10 cellular contexts compared by ENCODE assay signal in genomic region chr5:169629847-169630548, GRCh38. TPM values are rescaled to one million over a fixed set of nuclear protein-coding genes. Genes with fewer than 3 reads are reported as not detected.
DNase-seq lines count a peak whose midpoint lies in the region; ATAC-seq, FAIRE-seq and TF ChIP-seq lines count a peak whose summit lies in the region.
"Had no signal": no experiment of that assay in that cellular context is flagged by ENCODE, and none has a peak within 500 bp of the region (broad histone marks: within the 10 kb centered on the region; RNA-seq: fewer than 3 reads in every experiment).

No MANE protein-coding gene starts in this region.

- TF ChIP-seq POLR2A in H54 (IDR thresholded peaks at IDR 0.05; ENCODE audit: low read depth, low read length) = peak; percentile 55; the same call in 1 of the 2 replicates

- H3K27me3 ChIP-seq in foreskin keratinocyte = peaks cover 3% of the 10 kb centered on the region
- H3K27me3 ChIP-seq in colonic mucosa = no peaks in the 10 kb centered on the region
- H3K27me3 ChIP-seq: pancreas had no signal

- no peaks in the 10 kb centered on the region for H3K9me3 ChIP-seq in colonic mucosa
- H3K9me3 ChIP-seq: pancreas had no signal

- no peak overlapping the region for H3K4me3 ChIP-seq in colonic mucosa
- H3K4me3 ChIP-seq: pancreas had no signal

- FAIRE-seq in H54 (lab: Jason Lieb, UNC) = peak; percentile 82
- FAIRE-seq: pancreas had no signal

- H3K9me3 Mint-ChIP-seq in activated CD8-positive, alpha-beta T cell treated with anti-CD3 and anti-CD28 coated beads, Interleukin-2, amount 10 ng/mL, durations not matched to agents 7 days and 5 days (ENCODE audit: insufficient read depth) = peaks cover 5% of the 10 kb centered on the region
- H3K9me3 Mint-ChIP-seq: dendritic cell treated with granulocyte-macrophage colony-stimulating factor and Interleukin-4, amounts not matched to agents 40 ng/mL and 50 ng/mL, for 4 days had no signal

- no peak overlapping the region for H3K9ac ChIP-seq in colonic mucosa (ENCODE audit: low read depth in 2 of 2, low read length in 2 of 2)

- peaks cover 3% of the 10 kb centered on the region for H3K36me3 Mint-ChIP-seq in activated CD8-positive, alpha-beta T cell treated with anti-CD3 and anti-CD28 coated beads, Interleukin-2, amount 10 ng/mL, durations not matched to agents 7 days and 5 days (ENCODE audit: low read depth)

- intact Hi-C loops in colonic mucosa (cut with DNase I) = no loop called here

- no peaks in the 10 kb centered on the region for H3K4me1 ChIP-seq in foreskin keratinocyte
- H3K4me1 ChIP-seq in colonic mucosa = no peaks in the 10 kb centered on the region
- H3K4me1 ChIP-seq: pancreas had no signal

- peak overlapping the region; percentile 65 for H3K27ac Mint-ChIP-seq in activated CD8-positive, alpha-beta T cell treated with anti-CD3 and anti-CD28 coated beads, Interleukin-2, amount 10 ng/mL, durations not matched to agents 7 days and 5 days
- H3K27ac Mint-ChIP-seq: dendritic cell treated with granulocyte-macrophage colony-stimulating factor and Interleukin-4, amounts not matched to agents 40 ng/mL and 50 ng/mL, for 4 days had no signal

- H3K4me1 Mint-ChIP-seq in activated CD8-positive, alpha-beta T cell treated with anti-CD3 and anti-CD28 coated beads, Interleukin-2, amount 10 ng/mL, durations not matched to agents 7 days and 5 days (ENCODE audit: low read depth) = peaks cover 6% of the 10 kb centered on the region

- H3K27ac ChIP-seq in foreskin keratinocyte = no peak overlapping the region
- no peak overlapping the region for H3K27ac ChIP-seq in colonic mucosa
- H3K27ac ChIP-seq: pancreas had no signal

- DNase-seq in AG08396 (ENCODE audit: low spot score) (peak; percentile 77), H54 (ENCODE audit: insufficient read length, low spot score) (peak; percentile 76), foreskin keratinocyte (peak in 1 of 2 donors; percentile 39), NCI-H1105 treated with DMSO at 0.1 percent for 48 hours (lab: John Stamatoyannopoulos, UW) (no peak), colonic mucosa (no peak)
- DNase-seq in activated CD8-positive, alpha-beta T cell treated with anti-CD3 and anti-CD28 coated beads, Interleukin-2, amount 10 ng/mL, durations not matched to agents 7 days and 5 days = no peak
- DNase-seq: pancreas had no signal

- TF ChIP-seq CTCF in foreskin keratinocyte (conservative IDR thresholded peaks at IDR 0.05) (no peak), colonic mucosa (IDR thresholded peaks at IDR 0.05) (no peak)

- no peaks in the 10 kb centered on the region for H3K36me3 ChIP-seq in colonic mucosa
- H3K36me3 ChIP-seq: pancreas had no signal

- H3K4me3 Mint-ChIP-seq in activated CD8-positive, alpha-beta T cell treated with anti-CD3 and anti-CD28 coated beads, Interleukin-2, amount 10 ng/mL, durations not matched to agents 7 days and 5 days = no peak overlapping the region
- H3K4me3 Mint-ChIP-seq: dendritic cell treated with granulocyte-macrophage colony-stimulating factor and Interleukin-4, amounts not matched to agents 40 ng/mL and 50 ng/mL, for 4 days had no signal

- no peak for ATAC-seq in activated CD8-positive, alpha-beta T cell treated with anti-CD3 and anti-CD28 coated beads, Interleukin-2, amount 10 ng/mL, durations not matched to agents 7 days and 5 days
- ATAC-seq in foreskin keratinocyte (peak; percentile 56), HG03175 (IDR thresholded peaks at IDR 0.05; ENCODE audit: unreplicated experiment) (no peak), GM21737 (IDR thresholded peaks at IDR 0.05; ENCODE audit: unreplicated experiment) (no peak)

- POLR2A ChIA-PET in activated CD8-positive, alpha-beta T cell treated with anti-CD3 and anti-CD28 coated beads, Interleukin-2, amount 10 ng/mL, durations not matched to agents 7 days and 5 days (lab: Charles Lee) = no interaction called here

- H3K27me3 Mint-ChIP-seq in activated CD8-positive, alpha-beta T cell treated with anti-CD3 and anti-CD28 coated beads, Interleukin-2, amount 10 ng/mL, durations not matched to agents 7 days and 5 days (ENCODE audit: low read depth) = peaks cover 13% of the 10 kb centered on the region
- H3K27me3 Mint-ChIP-seq: dendritic cell treated with granulocyte-macrophage colony-stimulating factor and Interleukin-4, amounts not matched to agents 40 ng/mL and 50 ng/mL, for 4 days had no signal

- CTCF ChIA-PET in activated CD8-positive, alpha-beta T cell treated with anti-CD3 and anti-CD28 coated beads, Interleukin-2, amount 10 ng/mL, durations not matched to agents 7 days and 5 days (lab: Charles Lee) = no interaction called here

RNA-seq across cellular contexts. Expression of gene DOCK2, which starts 7.1 kb away (rescaled TPM):
- total RNA-seq in activated CD8-positive, alpha-beta T cell treated with anti-CD3 and anti-CD28 coated beads, Interleukin-2, amount 10 ng/mL, durations not matched to agents 7 days and 5 days = 100 to 1,000 TPM; 318 to 320 TPM
- 2.0 and 2.2 TPM in 2 replicates for total RNA-seq in foreskin keratinocyte
- polyA plus RNA-seq in foreskin keratinocyte = 0.46 and 0.91 TPM in 2 replicates
- 1 to 10 TPM; 4.8 to 6.0 TPM for total RNA-seq in colonic mucosa

RNA-seq across cellular contexts. Expression of gene SPDL1, which starts 46.4 kb away (rescaled TPM):
- 10 to 100 TPM; 63.6 to 64.1 TPM for total RNA-seq in activated CD8-positive, alpha-beta T cell treated with anti-CD3 and anti-CD28 coated beads, Interleukin-2, amount 10 ng/mL, durations not matched to agents 7 days and 5 days
- total RNA-seq in foreskin keratinocyte (34.3 and 37.2 TPM in 2 replicates), colonic mucosa (10 to 100 TPM in 1 of 2 donors, 1 to 10 TPM in 1; 8.0 to 13.7 TPM)
- polyA plus RNA-seq in foreskin keratinocyte = 11.5 and 14.5 TPM in 2 replicates

Comparison
In these comparisons a context has a peak if more than half of its experiments do, and no peak if none do; other contexts are left out.
1. DNase-seq: peak in AG08396 (single experiment) and H54 (single experiment); none in activated CD8-positive, alpha-beta T cell treated with anti-CD3 and anti-CD28 coated beads, Interleukin-2, amount 10 ng/mL, durations not matched to agents 7 days and 5 days (single experiment), NCI-H1105 treated with DMSO at 0.1 percent for 48 hours (single experiment) and colonic mucosa (single experiment).
2. RNA of gene DOCK2, which starts 7.1 kb away (total RNA-seq): 318 to 320 TPM in activated CD8-positive, alpha-beta T cell treated with anti-CD3 and anti-CD28 coated beads, Interleukin-2, amount 10 ng/mL, durations not matched to agents 7 days and 5 days; 4.8 to 6.0 TPM in colonic mucosa and 2.0 to 2.2 TPM in foreskin keratinocyte; every median in the first group is over 10 times any median in the second.